Comparison of ENCODE assay signal across 24 cellular contexts in the genomic region with DNA sequence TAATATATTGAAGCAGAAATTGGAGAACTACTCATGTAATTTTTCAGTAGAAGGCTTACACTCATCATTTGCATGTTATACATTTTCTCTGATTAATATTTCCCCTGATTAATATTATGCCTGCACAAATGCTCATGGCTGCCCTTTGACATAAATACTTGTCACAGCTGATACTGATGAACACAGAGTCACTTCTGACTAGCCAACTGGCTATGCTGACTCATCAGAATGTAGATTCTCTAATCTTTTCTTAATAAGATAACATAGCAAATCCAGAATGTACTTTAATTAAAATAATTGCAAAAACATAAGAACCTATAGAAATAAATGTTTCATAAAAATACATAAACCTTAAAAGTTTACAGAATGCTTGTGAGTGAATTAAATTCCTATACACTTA. TPM values are rescaled to one million over a fixed set of nuclear protein-coding genes. Genes with fewer than 3 reads are reported as not detected.
DNase-seq lines count a peak whose midpoint lies in the region; ATAC-seq and TF ChIP-seq lines count a peak whose summit lies in the region.
"Had no signal": no experiment of that assay in that cellular context is flagged by ENCODE, and none has a peak within 500 bp of the region (broad histone marks: within the 10 kb centered on the region; RNA-seq: fewer than 3 reads in every experiment).

No MANE protein-coding gene starts in this region.

- H3K27me3 ChIP-seq in right atrium auricular region (no peaks in the 10 kb centered on the region), RWPE2 (ENCODE audit: insufficient read depth, poor library complexity, severe bottlenecking) (no peaks in the 10 kb centered on the region), foreskin keratinocyte (no peaks in the 10 kb centered on the region), smooth muscle cell (ENCODE audit: low read depth) (no peaks in the 10 kb centered on the region), right cardiac atrium (ENCODE audit: control insufficient read depth, insufficient read depth) (no peaks in the 10 kb centered on the region)
- H3K27me3 ChIP-seq: BE2C had no signal

- H3K9me3 ChIP-seq in right atrium auricular region (no peaks in the 10 kb centered on the region), RWPE2 (ENCODE audit: severe bottlenecking) (no peaks in the 10 kb centered on the region), smooth muscle cell (replicated peaks; ENCODE audit: low read depth) (no peaks in the 10 kb centered on the region), right cardiac atrium (ENCODE audit: control insufficient read depth, low read length) (no peaks in the 10 kb centered on the region)
- H3K9me3 ChIP-seq: BE2C had no signal

- no peaks in the 10 kb centered on the region for H3K79me2 ChIP-seq in smooth muscle cell (ENCODE audit: low read depth)

- H3F3A ChIP-seq in smooth muscle cell (ENCODE audit: low read depth) = no peaks in the 10 kb centered on the region

- peak overlapping the region; percentile 48 for H3K9ac ChIP-seq in smooth muscle cell (ENCODE audit: low read depth)

- peak; percentile 55 for ATAC-seq in left ventricle myocardium superior
- no peak for ATAC-seq in RWPE2 (ENCODE audit: low read depth)
- no peak for ATAC-seq in foreskin keratinocyte
- no peak for ATAC-seq in right cardiac atrium
- no peak for ATAC-seq in GM18870 (IDR thresholded peaks at IDR 0.05; ENCODE audit: unreplicated experiment)
- ATAC-seq: GM23338, HCT116 had no signal

- no peak overlapping the region for H3K4me2 ChIP-seq in smooth muscle cell
- H3K4me2 ChIP-seq: GM23338 had no signal

- DNase-seq in left ventricle myocardium superior (no peak), right atrium auricular region (ENCODE audit: low spot score) (no peak), RWPE2 (ENCODE audit: low spot score) (no peak), foreskin keratinocyte (peak in 1 of 2 donors; percentile 27), smooth muscle cell (lab: John Stamatoyannopoulos, UW; ENCODE audit: unreplicated experiment) (no peak), NCI-H2029 treated with DMSO at 0.1 percent for 48 hours (lab: John Stamatoyannopoulos, UW) (no peak), right cardiac atrium (no peak)
- DNase-seq: BE2C; CD4-positive, CD25-positive, alpha-beta regulatory T cell; EL; GF-D8; Karpas-422; MV-4-11; NCI-H1105 treated with DMSO at 0.1 percent for 48 hours; NCI-H2081; NCI-H2171; NCI-H345; NCI-H524 had no signal

- H2AFZ ChIP-seq in smooth muscle cell (ENCODE audit: low read depth) = no peak overlapping the region
- H2AFZ ChIP-seq: GM23338 had no signal

- no peaks in the 10 kb centered on the region for H3K36me3 ChIP-seq in right atrium auricular region
- H3K36me3 ChIP-seq in RWPE2 (ENCODE audit: low read depth) = no peaks in the 10 kb centered on the region
- no peaks in the 10 kb centered on the region for H3K36me3 ChIP-seq in smooth muscle cell (ENCODE audit: low read depth)
- H3K36me3 ChIP-seq: BE2C had no signal

- TF ChIP-seq CTCF in right atrium auricular region (IDR thresholded peaks at IDR 0.05) (no peak), RWPE2 (IDR thresholded peaks at IDR 0.05; ENCODE audit: poor library complexity, severe bottlenecking) (no peak), foreskin keratinocyte (conservative IDR thresholded peaks at IDR 0.05) (no peak), smooth muscle cell (IDR thresholded peaks at IDR 0.05; ENCODE audit: borderline replicate concordance, insufficient read depth, poor library complexity, severe bottlenecking) (no peak)

- intact Hi-C loops in left ventricle myocardium superior (cut with micrococcal nuclease) (no loop called here), right cardiac atrium (cut with DNase I) (no loop called here)

- H4K20me1 ChIP-seq in smooth muscle cell (ENCODE audit: low read depth) = no peaks in the 10 kb centered on the region

- peaks cover 0 to 4% of the 10 kb centered on the region in 2 donors for H3K4me1 ChIP-seq in right atrium auricular region
- peaks cover 21% of the 10 kb centered on the region for H3K4me1 ChIP-seq in RWPE2 (ENCODE audit: insufficient read depth, poor library complexity, severe bottlenecking)
- peaks cover 25% of the 10 kb centered on the region for H3K4me1 ChIP-seq in foreskin keratinocyte
- no peaks in the 10 kb centered on the region for H3K4me1 ChIP-seq in smooth muscle cell (ENCODE audit: low read depth)
- no peaks in the 10 kb centered on the region for H3K4me1 ChIP-seq in right cardiac atrium (ENCODE audit: control insufficient read depth, insufficient read depth, low read length)

- H3K4me3 ChIP-seq in right atrium auricular region (no peak overlapping the region), RWPE2 (ENCODE audit: severe bottlenecking) (no peak overlapping the region), smooth muscle cell (no peak overlapping the region), right cardiac atrium (ENCODE audit: low read length) (no peak overlapping the region)
- H3K4me3 ChIP-seq: GM23338 had no signal

- no peak overlapping the region for H3K27ac ChIP-seq in right atrium auricular region
- H3K27ac ChIP-seq in RWPE2 (ENCODE audit: poor library complexity, severe bottlenecking) = peak overlapping the region; percentile 63
- peak overlapping the region; percentile 85 for H3K27ac ChIP-seq in foreskin keratinocyte
- peak overlapping the region; percentile 77 for H3K27ac ChIP-seq in smooth muscle cell (ENCODE audit: low read depth)
- H3K27ac ChIP-seq in right cardiac atrium (ENCODE audit: low read length) = no peak overlapping the region
- H3K27ac ChIP-seq: RWPE1 had no signal

RNA-seq across cellular contexts. Expression of a gene that starts 52.4 kb away (rescaled TPM):
- 0.77 TPM for total RNA-seq in left ventricle myocardium superior
- total RNA-seq in right atrium auricular region = 10 to 100 TPM in 1 of 2 donors, 1 to 10 TPM in 1; 1.2 to 23.6 TPM
- not detected in 2 replicates for total RNA-seq in foreskin keratinocyte
- polyA plus RNA-seq in foreskin keratinocyte = not detected in 2 replicates
- total RNA-seq in smooth muscle cell = not detected in 2 replicates
- not detected in 2 replicates for polyA plus RNA-seq in smooth muscle cell
- total RNA-seq in right cardiac atrium = 1 to 10 TPM in 2 of 4 donors, under 1 TPM in 2; 0.68 to 10.0 (median 1.4) TPM
- 2.2 TPM for polyA plus RNA-seq in right cardiac atrium
- total RNA-seq: A673; CD4-positive, CD25-positive, alpha-beta regulatory T cell; GM23338 had no signal
- polyA plus RNA-seq: CD4-positive, CD25-positive, alpha-beta regulatory T cell; IgD-negative memory B cell had no signal

Comparison
In these comparisons a context has a peak if more than half of its experiments do, and no peak if none do; other contexts are left out.
1. H3K27ac ChIP-seq: peak in RWPE2 (single experiment), foreskin keratinocyte (single experiment) and smooth muscle cell (single experiment); none in right atrium auricular region (0 of 2) and right cardiac atrium (single experiment).